In genomic region chr10:97500297-97500575, GRCh38 we compare ENCODE assay signal across 10 cellular contexts. TPM values are rescaled to one million over a fixed set of nuclear protein-coding genes. Genes with fewer than 3 reads are reported as not detected.
DNase-seq lines count a peak whose midpoint lies in the region; ATAC-seq and FAIRE-seq lines count a peak whose summit lies in the region.
"Had no signal": no experiment of that assay in that cellular context is flagged by ENCODE, and none has a peak within 500 bp of the region (broad histone marks: within the 10 kb centered on the region; RNA-seq: fewer than 3 reads in every experiment).

No MANE protein-coding gene starts in this region.

- H3K4me3 ChIP-seq in HAP-1: peak overlapping the region; percentile 83
- peak overlapping the region; percentile 98; the same call in 1 of the 2 replicates for H3K4me3 ChIP-seq in iPS-18c (ENCODE audit: insufficient read depth, low read depth, low read length)
- peak overlapping the region; percentile 92 for H3K4me3 ChIP-seq in skeletal muscle satellite cell (ENCODE audit: low read length)

- ATAC-seq in HG02973 (IDR thresholded peaks at IDR 0.05; ENCODE audit: unreplicated experiment) (no peak), HG02938 (IDR thresholded peaks at IDR 0.05; ENCODE audit: unreplicated experiment) (no peak)

- H3K27me3 ChIP-seq in HAP-1 (ENCODE audit: low read depth): no peaks in the 10 kb centered on the region
- H3K27me3 ChIP-seq in skeletal muscle satellite cell (ENCODE audit: control insufficient read depth, insufficient read depth, low read length): no peaks in the 10 kb centered on the region

- peak overlapping the region; percentile 97 for H3K4me2 ChIP-seq in skeletal muscle satellite cell (ENCODE audit: low read length)

- H3K9ac ChIP-seq in skeletal muscle satellite cell (ENCODE audit: low read depth, low read length): peak overlapping the region; percentile 92

- no peak overlapping the region for H3K27ac Mint-ChIP-seq in activated T-helper 2 cell treated with anti-CD3 and anti-CD28 coated beads, Interferon-gamma antibody, Interleukin-2, Interleukin-4, amounts not matched to agents 10 μg/mL and 5 μg/mL and 100 μg/mL, durations not matched to agents 14 hours and 24 hours and 36 hours

- H3K4me1 ChIP-seq in HAP-1 (peaks cover 13% of the 10 kb centered on the region), skeletal muscle satellite cell (ENCODE audit: control insufficient read depth, insufficient read depth, low read length) (peaks cover 14% of the 10 kb centered on the region)

- H3K27me3 Mint-ChIP-seq in activated T-helper 2 cell treated with anti-CD3 and anti-CD28 coated beads, Interferon-gamma antibody, Interleukin-2, Interleukin-4, amounts not matched to agents 10 μg/mL and 5 μg/mL and 100 μg/mL, durations not matched to agents 14 hours and 24 hours and 36 hours (ENCODE audit: low read depth): peaks cover 33% of the 10 kb centered on the region

- H3K4me1 Mint-ChIP-seq in activated T-helper 2 cell treated with anti-CD3 and anti-CD28 coated beads, Interferon-gamma antibody, Interleukin-2, Interleukin-4, amounts not matched to agents 10 μg/mL and 5 μg/mL and 100 μg/mL, durations not matched to agents 14 hours and 24 hours and 36 hours (ENCODE audit: low read depth): peaks cover 22% of the 10 kb centered on the region

- DNase-seq in HAP-1 (ENCODE audit: low spot score in 2 of 2): no peak
- no peak for DNase-seq in activated T-helper 2 cell treated with anti-CD3 and anti-CD28 coated beads, Interferon-gamma antibody, Interleukin-2, Interleukin-4, amounts not matched to agents 10 μg/mL and 5 μg/mL and 100 μg/mL, durations not matched to agents 14 hours and 24 hours and 36 hours (ENCODE audit: low spot score)
- no peak for DNase-seq in urothelium cell line (ENCODE audit: low spot score)
- DNase-seq in NOMO-1 treated with DMSO at 0.1 percent for 48 hours (lab: John Stamatoyannopoulos, UW; ENCODE audit: unreplicated experiment): no peak
- DNase-seq: SIG-M5 had no signal

- intact Hi-C loops in activated T-helper 2 cell treated with anti-CD3 and anti-CD28 coated beads, Interferon-gamma antibody, Interleukin-2, Interleukin-4, amounts not matched to agents 10 μg/mL and 5 μg/mL and 100 μg/mL, durations not matched to agents 14 hours and 24 hours and 36 hours (cut with micrococcal nuclease): no loop called here

- H3K9me3 ChIP-seq in HAP-1: no peaks in the 10 kb centered on the region
- H3K9me3 ChIP-seq in iPS-18c (ENCODE audit: control insufficient read depth, insufficient read depth, low read length): no peaks in the 10 kb centered on the region
- H3K9me3 ChIP-seq in skeletal muscle satellite cell (replicated peaks; ENCODE audit: low read length): no peaks in the 10 kb centered on the region

- H3K4me3 Mint-ChIP-seq in activated T-helper 2 cell treated with anti-CD3 and anti-CD28 coated beads, Interferon-gamma antibody, Interleukin-2, Interleukin-4, amounts not matched to agents 10 μg/mL and 5 μg/mL and 100 μg/mL, durations not matched to agents 14 hours and 24 hours and 36 hours (ENCODE audit: low read depth): peak overlapping the region; percentile 54

- in situ Hi-C loops in HAP-1 (cut with MboI; ENCODE audit: low sequenced_read_pairs): no loop called here

- FAIRE-seq in urothelium cell line (lab: Jason Lieb, UNC): no peak
- FAIRE-seq: GM12892 had no signal

- peaks cover 6% of the 10 kb centered on the region; the same call in 1 of the 2 replicates for H3K36me3 ChIP-seq in HAP-1 (replicated peaks)
- peaks cover 6% of the 10 kb centered on the region for H3K36me3 ChIP-seq in skeletal muscle satellite cell (ENCODE audit: insufficient read depth, low read length)

- H3K9me3 Mint-ChIP-seq in activated T-helper 2 cell treated with anti-CD3 and anti-CD28 coated beads, Interferon-gamma antibody, Interleukin-2, Interleukin-4, amounts not matched to agents 10 μg/mL and 5 μg/mL and 100 μg/mL, durations not matched to agents 14 hours and 24 hours and 36 hours: no peaks in the 10 kb centered on the region

- H3K36me3 Mint-ChIP-seq in activated T-helper 2 cell treated with anti-CD3 and anti-CD28 coated beads, Interferon-gamma antibody, Interleukin-2, Interleukin-4, amounts not matched to agents 10 μg/mL and 5 μg/mL and 100 μg/mL, durations not matched to agents 14 hours and 24 hours and 36 hours (ENCODE audit: low read depth): peaks cover 9% of the 10 kb centered on the region

RNA-seq across cellular contexts. Expression of gene UBTD1, which starts 1.5 kb away (rescaled TPM):
- total RNA-seq in activated T-helper 2 cell treated with anti-CD3 and anti-CD28 coated beads, Interferon-gamma antibody, Interleukin-2, Interleukin-4, amounts not matched to agents 10 μg/mL and 5 μg/mL and 100 μg/mL, durations not matched to agents 14 hours and 24 hours and 36 hours: 1.6 and 1.8 TPM in 2 replicates
- total RNA-seq in skeletal muscle satellite cell (2012; rRNA removed): 20.0 and 23.2 TPM in 2 replicates

RNA-seq across cellular contexts. Expression of gene MMS19, which starts 2.0 kb away (rescaled TPM):
- 106 and 108 TPM in 2 replicates for total RNA-seq in activated T-helper 2 cell treated with anti-CD3 and anti-CD28 coated beads, Interferon-gamma antibody, Interleukin-2, Interleukin-4, amounts not matched to agents 10 μg/mL and 5 μg/mL and 100 μg/mL, durations not matched to agents 14 hours and 24 hours and 36 hours
- 70.6 and 74.3 TPM in 2 replicates for total RNA-seq in skeletal muscle satellite cell (2012; rRNA removed)

RNA-seq across cellular contexts. Expression of gene ZDHHC16, which starts 54.3 kb away (rescaled TPM):
- 41.4 and 52.9 TPM in 2 replicates for total RNA-seq in activated T-helper 2 cell treated with anti-CD3 and anti-CD28 coated beads, Interferon-gamma antibody, Interleukin-2, Interleukin-4, amounts not matched to agents 10 μg/mL and 5 μg/mL and 100 μg/mL, durations not matched to agents 14 hours and 24 hours and 36 hours
- total RNA-seq in skeletal muscle satellite cell (2012; rRNA removed): 44.6 and 55.9 TPM in 2 replicates

RNA-seq across cellular contexts. Expression of gene EXOSC1, which starts 54.4 kb away (rescaled TPM):
- total RNA-seq in activated T-helper 2 cell treated with anti-CD3 and anti-CD28 coated beads, Interferon-gamma antibody, Interleukin-2, Interleukin-4, amounts not matched to agents 10 μg/mL and 5 μg/mL and 100 μg/mL, durations not matched to agents 14 hours and 24 hours and 36 hours: 49.9 and 53.4 TPM in 2 replicates
- total RNA-seq in skeletal muscle satellite cell (2012; rRNA removed): 30.6 and 40.3 TPM in 2 replicates
